In genomic region chr6:118776607-118777549, GRCh38 we compare ENCODE assay signal across 8 cellular contexts.
DNase-seq lines count a peak whose midpoint lies in the region; ATAC-seq, FAIRE-seq and TF ChIP-seq lines count a peak whose summit lies in the region.

No MANE protein-coding gene starts in this region.

- no peak overlapping the region for H3K27ac ChIP-seq in OCI-LY1 (ENCODE audit: low read depth, low read length, poor library complexity, severe bottlenecking)
- no peak overlapping the region for H3K27ac ChIP-seq in esophagus muscularis mucosa (replicated peaks in 1 of 4)
- H3K27ac ChIP-seq in thyroid gland, result no peak overlapping the region

- intact Hi-C loops in esophagus muscularis mucosa (cut with DNase I) (loop anchor here (5.0 to 10.0 kb wide), 3 partner anchors 120 to 495 kb away; no protein-coding TSS in a partner anchor), thyroid gland (cut with DNase I) (no loop called here)

- H3K9me3 Mint-ChIP-seq in neural crest cell, result no peaks in the 10 kb centered on the region

- H3K36me3 Mint-ChIP-seq in neural crest cell (ENCODE audit: low read depth), result no peaks in the 10 kb centered on the region

- H3K36me3 ChIP-seq in OCI-LY1 (ENCODE audit: insufficient read depth, low read length) (no peaks in the 10 kb centered on the region), esophagus muscularis mucosa (no peaks in the 10 kb centered on the region), thyroid gland (no peaks in the 10 kb centered on the region)

- TF ChIP-seq POLR2A in esophagus muscularis mucosa (IDR thresholded peaks at IDR 0.05; ENCODE audit: low read depth), result no peak
- TF ChIP-seq POLR2A in thyroid gland (IDR thresholded peaks at IDR 0.05), result no peak

- H3K27me3 Mint-ChIP-seq in neural crest cell (ENCODE audit: low read depth), result no peaks in the 10 kb centered on the region

- H3K9me3 ChIP-seq in OCI-LY1 (ENCODE audit: low read length) (no peaks in the 10 kb centered on the region), esophagus muscularis mucosa (no peaks in the 10 kb centered on the region), thyroid gland (no peaks in the 10 kb centered on the region)

- no peaks in the 10 kb centered on the region for H4K20me1 ChIP-seq in OCI-LY1 (ENCODE audit: insufficient read depth, low read length)

- peak; percentile 58 for FAIRE-seq in HTR-8/SVneo (lab: Jason Lieb, UNC)

- H3K4me1 Mint-ChIP-seq in neural crest cell, result peaks cover 30% of the 10 kb centered on the region

- H3K4me1 ChIP-seq in OCI-LY1 (ENCODE audit: insufficient read depth, low read length, severe bottlenecking), result no peaks in the 10 kb centered on the region
- H3K4me1 ChIP-seq in esophagus muscularis mucosa, result peaks cover 5 to 9% (median 7%) of the 10 kb centered on the region in 4 donors
- H3K4me1 ChIP-seq in thyroid gland, result no peaks in the 10 kb centered on the region

- H3K79me2 ChIP-seq in OCI-LY1 (ENCODE audit: insufficient read depth, low read length), result no peaks in the 10 kb centered on the region

- in situ Hi-C loops in Caki2 (cut with HindIII; ENCODE audit: low pct_unique_long_range_greater_than_20kb, low sequenced_read_pairs), result no loop called here

- no peak overlapping the region for H3K9ac ChIP-seq in OCI-LY1 (ENCODE audit: low read length)

- no peaks in the 10 kb centered on the region for H3F3A ChIP-seq in OCI-LY1 (ENCODE audit: insufficient read depth, low read length)

- no peak overlapping the region for H3K27ac Mint-ChIP-seq in neural crest cell (ENCODE audit: unreplicated experiment)

- H3K4me2 ChIP-seq in OCI-LY1 (ENCODE audit: low read length), result no peak overlapping the region

- WGBS in esophagus muscularis mucosa, result 40% methylated on average over 5 of the region's 5 CpGs
- 61 to 64% methylated on average over 5 of the region's 5 CpGs for WGBS in thyroid gland, 2 donors

- TF ChIP-seq CTCF in OCI-LY1 (IDR thresholded peaks at IDR 0.05; ENCODE audit: low read length), result peak; percentile 88
- TF ChIP-seq CTCF in esophagus muscularis mucosa (IDR thresholded peaks at IDR 0.05), result peak; percentile 64 to 76 (median 65)
- peak; percentile 83 for TF ChIP-seq CTCF in neural crest cell (conservative IDR thresholded peaks at IDR 0.05)
- peak in 5 of 6 experiments; percentile 40 to 81 (median 63) for TF ChIP-seq CTCF in thyroid gland (IDR thresholded peaks at IDR 0.05)

- no peak overlapping the region for H2AFZ ChIP-seq in OCI-LY1 (ENCODE audit: low read length)

- TF ChIP-seq EP300 in esophagus muscularis mucosa (IDR thresholded peaks at IDR 0.05), result no peak

- no peaks in the 10 kb centered on the region for H3K27me3 ChIP-seq in OCI-LY1 (ENCODE audit: insufficient read depth, low read length)
- H3K27me3 ChIP-seq in esophagus muscularis mucosa, result no peaks in the 10 kb centered on the region
- H3K27me3 ChIP-seq in thyroid gland, result no peaks in the 10 kb centered on the region

- no peaks in the 10 kb centered on the region for H3K9me2 ChIP-seq in OCI-LY1 (ENCODE audit: low read depth, low read length)

- no peak overlapping the region for H3K4me3 Mint-ChIP-seq in neural crest cell

- peak; percentile 85 for ATAC-seq in GM19463 (IDR thresholded peaks at IDR 0.05; ENCODE audit: unreplicated experiment)

- DNase-seq in Caki2 (ENCODE audit: low read depth), result peak; percentile 50
- DNase-seq in HTR-8/SVneo (ENCODE audit: insufficient read length, low spot score), result peak; percentile 74
- peak; percentile 49 for DNase-seq in activated T-cell treated with anti-CD3 and anti-CD28 coated beads for 48 hours (ENCODE audit: low read depth)
- DNase-seq in esophagus muscularis mucosa (ENCODE audit: extremely low spot score), result no peak
- DNase-seq in neural crest cell (ENCODE audit: low read depth, low spot score), result peak; percentile 57
- DNase-seq in thyroid gland, result peak; percentile 70 to 76

- H3K4me3 ChIP-seq in OCI-LY1 (ENCODE audit: low read depth, low read length, poor library complexity, severe bottlenecking) (no peak overlapping the region), esophagus muscularis mucosa (no peak overlapping the region), thyroid gland (replicated peaks in 1 of 3) (no peak overlapping the region)
